In the genomic region with DNA sequence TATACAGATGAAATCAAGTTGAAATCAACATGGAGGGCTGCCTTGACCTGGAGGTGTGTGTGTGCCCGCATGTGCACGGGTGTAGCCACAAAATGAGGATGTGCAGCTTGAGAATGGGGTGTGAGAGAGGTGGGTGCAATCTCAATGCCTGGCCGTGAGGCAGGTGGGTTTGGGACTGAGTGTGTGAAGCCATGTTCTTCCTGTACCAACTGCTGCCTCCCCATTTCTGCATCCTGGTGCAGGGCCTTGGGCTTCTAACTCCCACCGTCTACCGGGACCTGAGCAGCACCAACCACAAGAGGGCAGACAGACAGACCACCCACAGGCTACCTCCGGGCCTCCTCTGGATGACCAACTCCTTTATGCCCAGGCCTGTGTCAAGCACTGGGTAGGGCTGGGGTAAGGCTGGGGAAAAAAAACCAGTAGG, we compare ENCODE assay signal across 10 cellular contexts.
DNase-seq lines count a peak whose midpoint lies in the region; TF ChIP-seq lines count a peak whose summit lies in the region.
"Had no signal": no experiment of that assay in that cellular context is flagged by ENCODE, and none has a peak within 500 bp of the region (broad histone marks: within the 10 kb centered on the region; RNA-seq: fewer than 3 reads in every experiment).

No MANE protein-coding gene starts in this region.

- no peak overlapping the region for H3K4me2 ChIP-seq in SK-N-SH

- H2AFZ ChIP-seq in SK-N-SH (ENCODE audit: low read depth): no peak overlapping the region

- no peak for DNase-seq in AG04450 (ENCODE audit: low read depth, low spot score)
- peak; percentile 61 for DNase-seq in SK-N-SH
- no peak for DNase-seq in fibroblast of villous mesenchyme (ENCODE audit: low read depth)
- DNase-seq in stimulated activated CD4-positive, alpha-beta T cell treated with anti-CD3 and anti-CD28 coated beads, Interleukin-1b, Interleukin-23, amount 100 ng/mL, for 48 hours: no peak
- DNase-seq in medulla oblongata (ENCODE audit: extremely low spot score): no peak
- no peak for DNase-seq in NCI-H1694 treated with DMSO at 0.1 percent for 48 hours (lab: John Stamatoyannopoulos, UW)
- DNase-seq in nucleus accumbens (lab: John Stamatoyannopoulos, UW): no peak
- DNase-seq: DMS79 treated with DMSO at 0.1 percent for 48 hours had no signal

- POLR2A ChIA-PET in AG04450 (lab: Yijun Ruan, JAX): no interaction called here
- POLR2A ChIA-PET in SK-N-SH (lab: Yijun Ruan, JAX): interaction anchor here (0.9 kb wide), 1 partner anchor 10 kb away, joined by 3 read pairs; no protein-coding TSS in a partner anchor

- peaks cover 21% of the 10 kb centered on the region for H3K27me3 ChIP-seq in AG04450 (ENCODE audit: control insufficient read depth, insufficient read depth, low read length)
- H3K27me3 ChIP-seq in SK-N-SH (ENCODE audit: insufficient read depth): no peaks in the 10 kb centered on the region

- H3K79me2 ChIP-seq in SK-N-SH (ENCODE audit: insufficient read depth): no peaks in the 10 kb centered on the region

- no peaks in the 10 kb centered on the region for H3F3A ChIP-seq in SK-N-SH (replicated peaks; ENCODE audit: insufficient read depth)

- CTCF ChIA-PET in AG04450 (lab: Charles Lee) (no interaction called here), SK-N-SH (lab: Yijun Ruan, JAX) (interaction anchor here (1.2 to 2.1 kb wide), 4 partner anchors 38 to 228 kb away, joined by 3 to 9 read pairs (median 4); no protein-coding TSS in a partner anchor)

- WGBS in SK-N-SH (ENCODE audit: low lambda C conversion rate): 71% methylated on average over 5 of the region's 6 CpGs

- no peak overlapping the region for H3K9ac ChIP-seq in SK-N-SH

- no peaks in the 10 kb centered on the region for H3K9me2 ChIP-seq in SK-N-SH

- H3K4me3 ChIP-seq in AG04450 (ENCODE audit: low read depth, low read length) (no peak overlapping the region), SK-N-SH (ENCODE audit: low read depth in 2 of 2, low read length in 1 of 2) (no peak overlapping the region), fibroblast of villous mesenchyme (ENCODE audit: low read depth, low read length) (no peak overlapping the region)
- H3K4me3 ChIP-seq: smooth muscle cell had no signal

- H3K36me3 ChIP-seq in SK-N-SH (replicated peaks in 1 of 2; ENCODE audit: control insufficient read depth in 1 of 2, insufficient read depth in 2 of 2, low read length in 1 of 2): no peaks in the 10 kb centered on the region

- TF ChIP-seq EP300 in SK-N-SH (IDR thresholded peaks at IDR 0.05; ENCODE audit: borderline replicate concordance in 1 of 2, low read depth in 1 of 2, low read length in 1 of 2): no peak

- H3K27ac ChIP-seq in AG04450 (ENCODE audit: low read depth, low read length) (no peak overlapping the region), SK-N-SH (ENCODE audit: low read depth in 2 of 2, low read length in 1 of 2) (no peak overlapping the region)

- no peaks in the 10 kb centered on the region for H4K20me1 ChIP-seq in SK-N-SH (ENCODE audit: insufficient read depth)

- peaks cover 8 to 37% of the 10 kb centered on the region in 2 experiments; a peak in 3 of 4 replicates for H3K4me1 ChIP-seq in SK-N-SH (ENCODE audit: control insufficient read depth in 1 of 2, insufficient read depth in 2 of 2, low read depth in 1 of 2, low read length in 1 of 2)

- TF ChIP-seq CTCF in AG04450 (IDR thresholded peaks at IDR 0.05; ENCODE audit: low read depth, low read length): peak; percentile 19; the same call in 1 of the 2 replicates
- peak; percentile 38 for TF ChIP-seq CTCF in GM12874 (IDR thresholded peaks at IDR 0.05; ENCODE audit: insufficient read depth, low read depth, low read length)
- TF ChIP-seq CTCF in SK-N-SH (IDR thresholded peaks at IDR 0.05): peak; percentile 28
- peak; percentile 20 for TF ChIP-seq CTCF in fibroblast of villous mesenchyme (IDR thresholded peaks at IDR 0.05; ENCODE audit: insufficient read depth, low read depth, low read length)

- TF ChIP-seq RAD21 in SK-N-SH (IDR thresholded peaks at IDR 0.05; ENCODE audit: low read length): peak; percentile 23

- H3K9me3 ChIP-seq in AG04450 (ENCODE audit: control insufficient read depth, insufficient read depth, low read length) (peaks cover 3% of the 10 kb centered on the region; the same call in 1 of the 2 replicates), SK-N-SH (no peaks in the 10 kb centered on the region)

TF ChIP-seq in SK-N-SH, 30 proteins besides CTCF, POLR2A, EP300 and RAD21:
- TF ChIP-seq, protein P1, sequence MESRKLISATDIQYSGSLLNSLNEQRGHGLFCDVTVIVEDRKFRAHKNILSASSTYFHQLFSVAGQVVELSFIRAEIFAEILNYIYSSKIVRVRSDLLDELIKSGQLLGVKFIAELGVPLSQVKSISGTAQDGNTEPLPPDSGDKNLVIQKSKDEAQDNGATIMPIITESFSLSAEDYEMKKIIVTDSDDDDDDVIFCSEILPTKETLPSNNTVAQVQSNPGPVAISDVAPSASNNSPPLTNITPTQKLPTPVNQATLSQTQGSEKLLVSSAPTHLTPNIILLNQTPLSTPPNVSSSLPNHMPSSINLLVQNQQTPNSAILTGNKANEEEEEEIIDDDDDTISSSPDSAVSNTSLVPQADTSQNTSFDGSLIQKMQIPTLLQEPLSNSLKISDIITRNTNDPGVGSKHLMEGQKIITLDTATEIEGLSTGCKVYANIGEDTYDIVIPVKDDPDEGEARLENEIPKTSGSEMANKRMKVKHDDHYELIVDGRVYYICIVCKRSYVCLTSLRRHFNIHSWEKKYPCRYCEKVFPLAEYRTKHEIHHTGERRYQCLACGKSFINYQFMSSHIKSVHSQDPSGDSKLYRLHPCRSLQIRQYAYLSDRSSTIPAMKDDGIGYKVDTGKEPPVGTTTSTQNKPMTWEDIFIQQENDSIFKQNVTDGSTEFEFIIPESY (IDR thresholded peaks at IDR 0.05; ENCODE audit: borderline replicate concordance, low read depth): no peak
- TF ChIP-seq SIN3A (IDR thresholded peaks at IDR 0.05; ENCODE audit: borderline replicate concordance, low read depth, low read length): no peak
- no peak for TF ChIP-seq POLR2AphosphoS5 (IDR thresholded peaks at IDR 0.05; ENCODE audit: low read depth, low read length)
- TF ChIP-seq SMC3 (IDR thresholded peaks at IDR 0.05; ENCODE audit: low read depth, low read length): peak; percentile 38
- no peak for TF ChIP-seq RFX5 (IDR thresholded peaks at IDR 0.05; ENCODE audit: low read length)
